In genomic region chr15:77044228-77045042, GRCh38 we compare ENCODE assay signal across 17 cellular contexts.
A peak's percentile ranks its signal among the peaks of the same experiment; 100 is the strongest.
DNase-seq lines count a peak whose midpoint lies in the region; ATAC-seq and TF ChIP-seq lines count a peak whose summit lies in the region.
"Had no signal": no experiment of that assay in that cellular context is flagged by ENCODE, and none has a peak within 500 bp of the region (broad histone marks: within the 10 kb centered on the region; RNA-seq: fewer than 3 reads in every experiment).

No MANE protein-coding gene starts in this region.

- H3K79me2 ChIP-seq in ACC112 (ENCODE audit: control insufficient read depth, insufficient read depth, low read length, unreplicated experiment), result no peaks in the 10 kb centered on the region

- H3K27ac ChIP-seq in ACC112 (ENCODE audit: low read depth, low read length) (0 out of 2 replicates have a peak overlapping the region, but pooled peaks have one; percentile 3), HEK293 (ENCODE audit: extremely low read depth, low read depth, low read length) (no peak overlapping the region), neutrophil (peak overlapping the region; percentile 43)
- H3K27ac ChIP-seq: prostate gland had no signal

- H3K27me3 ChIP-seq in ACC112 (ENCODE audit: insufficient read depth, low read length), result no peaks in the 10 kb centered on the region
- no peaks in the 10 kb centered on the region for H3K27me3 ChIP-seq in neutrophil
- no peaks in the 10 kb centered on the region for H3K27me3 ChIP-seq in HAP-1 (ENCODE audit: low read depth)

- CTCF ChIA-PET in HEK293 (lab: Yijun Ruan, JAX), result interaction anchor here (5.0 kb wide), 1 partner anchor 8 kb away, joined by 35 read pairs; no protein-coding TSS in a partner anchor

- H3K36me3 ChIP-seq in ACC112 (ENCODE audit: insufficient read depth, low read length), result peaks cover 11% of the 10 kb centered on the region
- peaks cover 66 to 76% of the 10 kb centered on the region in 2 experiments for H3K36me3 ChIP-seq in HEK293 (ENCODE audit: control insufficient read depth in 2 of 2, insufficient read depth in 1 of 2, low read length in 2 of 2)
- H3K36me3 ChIP-seq in neutrophil, result no peaks in the 10 kb centered on the region
- H3K36me3 ChIP-seq in HAP-1 (replicated peaks), result peaks cover 60% of the 10 kb centered on the region
- H3K36me3 ChIP-seq: prostate gland had no signal

- H3K4me3 ChIP-seq in ACC112 (ENCODE audit: low read depth, low read length), result no peak overlapping the region
- H3K4me3 ChIP-seq in HEK293 (ENCODE audit: low read depth, low read length), result no peak overlapping the region
- no peak overlapping the region for H3K4me3 ChIP-seq in neutrophil (ENCODE audit: low read depth in 1 of 2, low read length in 1 of 2)
- H3K4me3 ChIP-seq in HAP-1, result no peak overlapping the region
- H3K4me3 ChIP-seq: prostate gland had no signal

- peaks cover 4% of the 10 kb centered on the region for H3K4me1 ChIP-seq in ACC112 (ENCODE audit: control insufficient read depth, insufficient read depth, low read length, unreplicated experiment)
- no peaks in the 10 kb centered on the region for H3K4me1 ChIP-seq in HEK293 (ENCODE audit: control insufficient read depth, insufficient read depth, low read length)
- peaks cover 9 to 10% of the 10 kb centered on the region in 2 experiments for H3K4me1 ChIP-seq in neutrophil (ENCODE audit: control insufficient read depth in 1 of 2, insufficient read depth in 1 of 2, low read depth in 1 of 2, low read length in 1 of 2)
- H3K4me1 ChIP-seq in HAP-1, result no peaks in the 10 kb centered on the region
- H3K4me1 ChIP-seq: prostate gland had no signal

- POLR2A ChIA-PET in HEK293 (lab: Yijun Ruan, JAX), result no interaction called here

- in situ Hi-C loops in HAP-1 (cut with MboI; ENCODE audit: low sequenced_read_pairs), result no loop called here

- no peak overlapping the region for H2AFZ ChIP-seq in ACC112 (ENCODE audit: low read length, unreplicated experiment)

- DNase-seq in globus pallidus (ENCODE audit: low spot score) (peak; percentile 38), NCI-H526 (lab: John Stamatoyannopoulos, UW) (no peak), GM20000 (ENCODE audit: low spot score) (no peak), HAP-1 (ENCODE audit: low spot score in 2 of 2) (no peak)
- DNase-seq: activated CD4-positive, CD25-positive, alpha-beta regulatory T cell; activated naive CD8-positive, alpha-beta T cell treated with anti-CD3 and anti-CD28 coated beads, Interleukin-2, amount 50 U/mL, for 24 hours; cerebellar nuclear complex; DMS 273 treated with DMSO at 0.1 percent for 48 hours; NCI-H2081; NCI-H748 treated with DMSO at 0.1 percent for 48 hours; RPMI8226; stimulated activated CD4-positive, alpha-beta T cell treated with anti-CD3 and anti-CD28 coated beads, Interleukin-1b, Interleukin-23, amount 100 ng/mL, for 48 hours had no signal

- no peak for TF ChIP-seq CTCF in HEK293 (tag by site-specific recombination; IDR thresholded peaks at IDR 0.05)
- no peak for TF ChIP-seq CTCF in neutrophil (IDR thresholded peaks at IDR 0.05)
- TF ChIP-seq CTCF in GM20000 (IDR thresholded peaks at IDR 0.05; ENCODE audit: extremely low read depth, missing control alignments), result no peak

- no peak for ATAC-seq in GM19397 (IDR thresholded peaks at IDR 0.05; ENCODE audit: unreplicated experiment)
- ATAC-seq: activated naive CD8-positive, alpha-beta T cell treated with anti-CD3 and anti-CD28 coated beads, Interleukin-2, amount 50 U/mL, for 24 hours had no signal

- H3K9me3 ChIP-seq in HEK293 (ENCODE audit: control insufficient read depth, insufficient read depth, low read depth, low read length) (no peaks in the 10 kb centered on the region), neutrophil (no peaks in the 10 kb centered on the region), HAP-1 (no peaks in the 10 kb centered on the region)
- H3K9me3 ChIP-seq: prostate gland had no signal

TF ChIP-seq in HEK293, 187 proteins besides CTCF, POLR2A, EP300 and RAD21:
- TF ChIP-seq ZNF600 (tag by site-specific recombination; IDR thresholded peaks at IDR 0.05) (peak; percentile 62; the same call in 1 of the 2 replicates), ZNF140 (tag by site-specific recombination; IDR thresholded peaks at IDR 0.05) (no peak), ZNF114 (tag by site-specific recombination; IDR thresholded peaks at IDR 0.05) (no peak), OVOL3 (tag by site-specific recombination; IDR thresholded peaks at IDR 0.05) (no peak), SALL2 (tag by site-specific recombination; IDR thresholded peaks at IDR 0.05; ENCODE audit: borderline replicate concordance) (no peak), ZBTB17 (tag by site-specific recombination; IDR thresholded peaks at IDR 0.05) (0 out of 2 replicates have a peak, but pooled peaks have one; percentile 33), ZNF514 (tag by site-specific recombination; IDR thresholded peaks at IDR 0.05) (no peak), ZBTB1 (tag by site-specific recombination; IDR thresholded peaks at IDR 0.05) (no peak), SCRT2 (tag by site-specific recombination; IDR thresholded peaks at IDR 0.05) (peak; percentile 23; the same call in 1 of the 2 replicates)
- TF ChIP-seq, protein P1, sequence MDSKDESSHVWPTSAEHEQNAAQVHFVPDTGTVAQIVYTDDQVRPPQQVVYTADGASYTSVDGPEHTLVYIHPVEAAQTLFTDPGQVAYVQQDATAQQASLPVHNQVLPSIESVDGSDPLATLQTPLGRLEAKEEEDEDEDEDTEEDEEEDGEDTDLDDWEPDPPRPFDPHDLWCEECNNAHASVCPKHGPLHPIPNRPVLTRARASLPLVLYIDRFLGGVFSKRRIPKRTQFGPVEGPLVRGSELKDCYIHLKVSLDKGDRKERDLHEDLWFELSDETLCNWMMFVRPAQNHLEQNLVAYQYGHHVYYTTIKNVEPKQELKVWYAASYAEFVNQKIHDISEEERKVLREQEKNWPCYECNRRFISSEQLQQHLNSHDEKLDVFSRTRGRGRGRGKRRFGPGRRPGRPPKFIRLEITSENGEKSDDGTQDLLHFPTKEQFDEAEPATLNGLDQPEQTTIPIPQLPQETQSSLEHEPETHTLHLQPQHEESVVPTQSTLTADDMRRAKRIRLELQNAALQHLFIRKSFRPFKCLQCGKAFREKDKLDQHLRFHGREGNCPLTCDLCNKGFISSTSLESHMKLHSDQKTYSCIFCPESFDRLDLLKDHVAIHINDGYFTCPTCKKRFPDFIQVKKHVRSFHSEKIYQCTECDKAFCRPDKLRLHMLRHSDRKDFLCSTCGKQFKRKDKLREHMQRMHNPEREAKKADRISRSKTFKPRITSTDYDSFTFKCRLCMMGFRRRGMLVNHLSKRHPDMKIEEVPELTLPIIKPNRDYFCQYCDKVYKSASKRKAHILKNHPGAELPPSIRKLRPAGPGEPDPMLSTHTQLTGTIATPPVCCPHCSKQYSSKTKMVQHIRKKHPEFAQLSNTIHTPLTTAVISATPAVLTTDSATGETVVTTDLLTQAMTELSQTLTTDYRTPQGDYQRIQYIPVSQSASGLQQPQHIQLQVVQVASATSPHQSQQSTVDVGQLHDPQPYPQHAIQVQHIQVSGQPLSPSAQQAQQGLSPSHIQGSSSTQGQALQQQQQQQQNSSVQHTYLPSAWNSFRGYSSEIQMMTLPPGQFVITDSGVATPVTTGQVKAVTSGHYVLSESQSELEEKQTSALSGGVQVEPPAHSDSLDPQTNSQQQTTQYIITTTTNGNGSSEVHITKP (tag by site-specific recombination; IDR thresholded peaks at IDR 0.05), result peak; percentile 31; the same call in 1 of the 2 replicates
